ENCODE assay signal across 29 cellular contexts in genomic region chr3:2110597-2111117, GRCh38. TPM values are rescaled to one million over a fixed set of nuclear protein-coding genes. Genes with fewer than 3 reads are reported as not detected.
"Had no signal": no experiment of that assay in that cellular context is flagged by ENCODE, and none has a peak within 500 bp of the region (broad histone marks: within the 10 kb centered on the region; RNA-seq: fewer than 3 reads in every experiment).

No MANE protein-coding gene starts in this region.

- H3K27me3 Mint-ChIP-seq: IgD-negative memory B cell had no signal

- H3K4me2 ChIP-seq: KMS-11, SK-N-SH had no signal

- H3K4me3 ChIP-seq: K562 had no signal

- H3K27ac ChIP-seq: HL-60, KMS-11, RWPE1 had no signal

- H3K27ac Mint-ChIP-seq: IgD-negative memory B cell had no signal

- H3K4me3 Mint-ChIP-seq: IgD-negative memory B cell had no signal

- FAIRE-seq: HTR-8/SVneo, K562 had no signal

- DNase-seq: Kasumi-1; MM.1S; NCI-H1092 treated with DMSO at 0.1 percent for 48 hours; NCI-H1436; NCI-H187; NCI-H2029; NCI-H2081 treated with DMSO at 0.1 percent for 48 hours; NCI-H2171; NCI-H226; NCI-H446; NCI-H510A; NCI-H524 treated with DMSO at 0.1 percent for 48 hours; NCI-H69; NCI-H774; NK-92 treated with Interleukin-12 subunit alpha and Interleukin-12 subunit beta, amount 100 ng/mL, for 24 hours; PC-3; SHP77; SK-N-SH; SW 1271 had no signal

- H3K4me1 Mint-ChIP-seq: IgD-negative memory B cell had no signal

- H3K9ac ChIP-seq: KMS-11, SK-N-SH had no signal

- H3K9me2 ChIP-seq: SK-N-SH had no signal

- H3K9me3 ChIP-seq: SK-N-SH had no signal

- ATAC-seq: K562, Panc1, PC-3 had no signal

RNA-seq across cellular contexts. Expression of gene CNTN4, which starts 12.0 kb away (rescaled TPM):
- total RNA-seq: K562, M059J, OCI-LY7, PC-3, SK-MEL-5 had no signal
- polyA plus RNA-seq: IgD-negative memory B cell, K562 had no signal
